Comparison of ENCODE assay signal across 10 cellular contexts in genomic region chrX:40085086-40085551, GRCh38. TPM values are rescaled to one million over a fixed set of nuclear protein-coding genes. Genes with fewer than 3 reads are reported as not detected.
A peak's percentile ranks its signal among the peaks of the same experiment; 100 is the strongest.
DNase-seq lines count a peak whose midpoint lies in the region; ATAC-seq and TF ChIP-seq lines count a peak whose summit lies in the region.
"Had no signal": no experiment of that assay in that cellular context is flagged by ENCODE, and none has a peak within 500 bp of the region (broad histone marks: within the 10 kb centered on the region; RNA-seq: fewer than 3 reads in every experiment).

No MANE protein-coding gene starts in this region.

- H3K36me3 Mint-ChIP-seq in H9 (ENCODE audit: insufficient read depth in 1 of 3, low read depth in 3 of 3) (peaks cover 8 to 47% (median 16%) of the 10 kb centered on the region in 3 experiments), brain (peaks cover 11% of the 10 kb centered on the region), immature natural killer cell (no peaks in the 10 kb centered on the region)

- H3K4ac ChIP-seq in H9 (ENCODE audit: low read depth, low read length): no peak overlapping the region

- no peak overlapping the region for H2AFZ ChIP-seq in H9 (ENCODE audit: low read length)

- no peak overlapping the region for H4K91ac ChIP-seq in H9 (ENCODE audit: insufficient read length, low read depth, low read length)

- peaks cover 51% of the 10 kb centered on the region for H3K27me3 Mint-ChIP-seq in H9 (ENCODE audit: low read depth)
- H3K27me3 Mint-ChIP-seq in brain: peaks cover 19% of the 10 kb centered on the region
- H3K27me3 Mint-ChIP-seq in immature natural killer cell (ENCODE audit: low read depth in 3 of 3): peaks cover 0 to 23% (median 8%) of the 10 kb centered on the region in 3 donors

- H3K27ac Mint-ChIP-seq in H9 (no peak overlapping the region), brain (peak overlapping the region; percentile 62 to 92 (median 91)), immature natural killer cell (no peak overlapping the region)

- WGBS in H9 (ENCODE audit: extremely low coverage, insufficient read length, low lambda C conversion rate): no CpG with 5 or more reads among the region's 20 CpGs

- peaks cover 31% of the 10 kb centered on the region for H3K4me1 ChIP-seq in H9 (ENCODE audit: insufficient read depth, low read length)

- H3K4me3 Mint-ChIP-seq in H9 (peak overlapping the region; percentile 37 to 69), brain (peak overlapping the region; percentile 78 to 85 (median 81)), immature natural killer cell (peak overlapping the region in 1 of 5 donors; percentile 38)

- H3K79me1 ChIP-seq in H9 (ENCODE audit: insufficient read depth, low read depth, low read length, poor library complexity, severe bottlenecking): peaks cover 3% of the 10 kb centered on the region

- no peaks in the 10 kb centered on the region for H3K9me3 ChIP-seq in H9 (ENCODE audit: control insufficient read depth, low read depth, low read length)

- H2BK12ac ChIP-seq in H9 (ENCODE audit: insufficient read length, low read depth, low read length): no peak overlapping the region

- no peak overlapping the region for H4K5ac ChIP-seq in H9 (ENCODE audit: insufficient read length, low read depth, low read length)

- no peak overlapping the region for H2BK120ac ChIP-seq in H9 (ENCODE audit: low read depth, low read length, poor library complexity, severe bottlenecking)

- TF ChIP-seq CTCF in AG09319 (IDR thresholded peaks at IDR 0.05; ENCODE audit: low read depth, low read length) (no peak), H9 (conservative IDR thresholded peaks at IDR 0.05) (no peak), brain (conservative IDR thresholded peaks at IDR 0.05) (no peak)

- H4K8ac ChIP-seq in H9 (replicated peaks; ENCODE audit: insufficient read length, low read depth, low read length): no peak overlapping the region

- H2AK5ac ChIP-seq in H9 (ENCODE audit: insufficient read length, low read length): no peak overlapping the region

- no peak overlapping the region for H3T11ph ChIP-seq in H9 (ENCODE audit: low read length)

- H3K23ac ChIP-seq in H9 (ENCODE audit: insufficient read length, low read depth, low read length): no peak overlapping the region

- peaks cover 73 to 84% of the 10 kb centered on the region in 2 experiments for H3K4me1 Mint-ChIP-seq in H9
- H3K4me1 Mint-ChIP-seq in brain: peaks cover 91% of the 10 kb centered on the region
- peaks cover 42 to 63% of the 10 kb centered on the region in 2 donors for H3K4me1 Mint-ChIP-seq in immature natural killer cell

- H2BK15ac ChIP-seq in H9 (ENCODE audit: low read depth, low read length): no peak overlapping the region

- H3K9me3 Mint-ChIP-seq in H9 (peaks cover 64 to 67% of the 10 kb centered on the region in 2 experiments), brain (peaks cover 0 to 3% (median 0%) of the 10 kb centered on the region in 5 experiments), immature natural killer cell (no peaks in the 10 kb centered on the region)

- H3K23me2 ChIP-seq in H9 (ENCODE audit: insufficient read length, low read depth, low read length, poor library complexity, severe bottlenecking): peaks cover 18% of the 10 kb centered on the region

- H3K27me3 ChIP-seq in H9 (ENCODE audit: insufficient read depth, low read length): peaks cover 49% of the 10 kb centered on the region

- no peak for ATAC-seq in HG02678 (IDR thresholded peaks at IDR 0.05; ENCODE audit: unreplicated experiment)
- ATAC-seq: left lobe of liver had no signal

- H3K79me2 ChIP-seq in H9 (ENCODE audit: insufficient read depth, low read length): peaks cover 25% of the 10 kb centered on the region; the same call in 1 of the 2 replicates

- no peak overlapping the region for H3K27ac ChIP-seq in H9 (ENCODE audit: insufficient read length, low read depth, low read length)

- H3K14ac ChIP-seq in H9 (ENCODE audit: insufficient read depth, low read length): no peak overlapping the region

- H2BK5ac ChIP-seq in H9 (ENCODE audit: insufficient read length, low read length): no peak overlapping the region

- no peak overlapping the region for H3K56ac ChIP-seq in H9 (ENCODE audit: insufficient read length, low read depth, low read length)

- H3K9ac ChIP-seq in H9 (ENCODE audit: extremely low read depth, insufficient read length, low read length): no peak overlapping the region

- peaks cover 3% of the 10 kb centered on the region for H4K20me1 ChIP-seq in H9 (ENCODE audit: control insufficient read depth, insufficient read depth, insufficient read length)

- no peak overlapping the region for H3K18ac ChIP-seq in H9 (ENCODE audit: insufficient read length, low read depth, low read length)

- peak; percentile 80 for DNase-seq in AG09319 (ENCODE audit: extremely low read depth, low read depth)
- peak; percentile 27 for DNase-seq in H9
- DNase-seq in mucosa of gallbladder (ENCODE audit: low spot score): peak; percentile 31
- DNase-seq in HT-29 (ENCODE audit: low spot score): no peak
- DNase-seq in immature natural killer cell: no peak
- no peak for DNase-seq in NCI-H2107 (lab: John Stamatoyannopoulos, UW)
- DNase-seq: NCI-H2227 treated with DMSO at 0.1 percent for 48 hours had no signal

- peak overlapping the region; percentile 22 for H3K4me2 ChIP-seq in H9 (ENCODE audit: insufficient read depth, insufficient read length, low read length)

- no peak overlapping the region for H2BK20ac ChIP-seq in H9 (ENCODE audit: low read depth, low read length, poor library complexity, severe bottlenecking)

RNA-seq across cellular contexts. Expression of gene BCOR, which starts 12.6 kb away (rescaled TPM):
- total RNA-seq in H9 (2021) (126 and 134 TPM in 2 replicates), mucosa of gallbladder (25.8 TPM)
- polyA plus RNA-seq in brain (ENCODE audit: insufficient read depth, low read depth, low replicate concordance) (41.6 TPM), immature natural killer cell (1 to 10 TPM in 2 of 3 donors, not detected in 1; 3.4 to 7.2 TPM)
- 23.3 and 25.5 TPM in 2 replicates for total RNA-seq in HT-29 (2014; rRNA removed; shearing (Covaris generic))

Comparison
In these comparisons a context has a peak if more than half of its experiments do, and no peak if none do; other contexts are left out.
1. DNase-seq: peak in AG09319 (single experiment), H9 (single experiment) and mucosa of gallbladder (single experiment); none in HT-29 (single experiment), immature natural killer cell (0 of 3) and NCI-H2107 (single experiment).
2. H3K27ac Mint-ChIP-seq: peak in brain (5 of 5); none in H9 (0 of 3) and immature natural killer cell (0 of 6).